In the genomic region with DNA sequence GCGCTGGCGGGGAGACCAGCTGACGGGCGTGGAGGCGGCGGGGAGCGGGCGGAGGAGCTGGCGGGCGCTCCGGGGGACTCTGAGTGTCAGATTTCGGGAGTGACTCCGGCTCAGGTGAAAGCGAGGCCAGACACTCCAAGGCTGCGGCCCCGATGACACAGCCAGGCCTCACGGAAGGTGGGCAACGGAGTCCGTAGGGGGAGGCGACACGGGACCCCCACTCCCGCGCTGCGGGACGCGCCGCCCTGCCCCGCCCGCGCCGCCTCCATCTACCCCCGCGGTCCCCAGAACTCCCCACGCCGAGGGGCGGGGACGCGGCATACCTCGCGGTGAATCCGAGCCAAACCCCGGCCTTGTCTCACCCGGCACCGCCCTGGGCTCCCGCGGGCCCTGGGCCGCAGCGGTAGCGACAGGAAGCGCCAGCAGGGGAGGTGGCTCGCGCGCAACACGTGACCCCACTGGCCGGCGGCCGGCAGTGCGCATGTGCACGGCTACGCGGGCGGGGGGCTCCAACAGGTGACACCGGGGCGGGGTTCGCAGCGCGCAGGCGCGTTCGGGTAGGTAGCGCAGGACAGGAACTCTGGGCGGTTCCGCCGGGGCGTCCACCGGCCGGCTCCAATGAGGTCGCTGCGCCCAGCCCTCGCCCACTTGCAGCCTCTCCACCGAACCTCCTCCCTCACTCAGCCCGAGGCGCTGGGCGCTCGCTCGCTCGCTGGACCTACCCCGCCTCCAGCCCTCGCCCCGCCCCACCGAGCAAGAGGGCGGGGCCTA, we compare ENCODE assay signal across 1 cellular context.
TF ChIP-seq lines count a peak whose summit lies in the region.

A gene with protein sequence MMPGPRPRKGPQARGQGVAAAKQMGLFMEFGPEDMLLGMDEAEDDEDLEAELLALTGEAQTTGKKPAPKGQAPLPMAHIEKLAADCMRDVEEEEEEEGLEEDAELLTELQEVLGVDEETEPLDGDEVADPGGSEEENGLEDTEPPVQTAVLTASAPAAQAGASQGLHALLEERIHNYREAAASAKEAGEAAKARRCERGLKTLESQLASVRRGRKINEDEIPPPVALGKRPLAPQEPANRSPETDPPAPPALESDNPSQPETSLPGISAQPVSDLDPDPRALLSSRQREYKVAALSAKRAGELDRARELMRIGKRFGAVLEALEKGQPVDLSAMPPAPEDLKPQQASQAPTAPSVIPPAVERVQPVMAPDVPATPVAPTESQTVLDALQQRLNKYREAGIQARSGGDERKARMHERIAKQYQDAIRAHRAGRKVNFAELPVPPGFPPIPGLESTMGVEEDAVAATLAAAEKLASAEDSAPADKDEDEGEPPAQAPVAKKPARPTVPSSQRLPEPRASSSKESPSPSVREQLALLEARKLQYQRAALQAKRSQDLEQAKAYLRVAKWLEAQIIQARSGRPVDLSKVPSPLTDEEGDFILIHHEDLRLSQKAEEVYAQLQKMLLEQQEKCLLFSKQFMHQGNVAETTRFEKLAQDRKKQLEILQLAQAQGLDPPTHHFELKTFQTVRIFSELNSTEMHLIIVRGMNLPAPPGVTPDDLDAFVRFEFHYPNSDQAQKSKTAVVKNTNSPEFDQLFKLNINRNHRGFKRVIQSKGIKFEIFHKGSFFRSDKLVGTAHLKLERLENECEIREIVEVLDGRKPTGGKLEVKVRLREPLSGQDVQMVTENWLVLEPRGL (minus strand): TSS at position 460 of the 771 bp plus-strand sequence. CDS start 1,585 bp downstream, outside the sequence.

TF ChIP-seq in K562, 482 proteins besides CTCF, POLR2A, EP300 and RAD21 (continued from another document and continues in another):
- TF ChIP-seq, protein P1, sequence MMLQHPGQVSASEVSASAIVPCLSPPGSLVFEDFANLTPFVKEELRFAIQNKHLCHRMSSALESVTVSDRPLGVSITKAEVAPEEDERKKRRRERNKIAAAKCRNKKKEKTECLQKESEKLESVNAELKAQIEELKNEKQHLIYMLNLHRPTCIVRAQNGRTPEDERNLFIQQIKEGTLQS (IDR thresholded peaks at IDR 0.05), result no peak
- TF ChIP-seq, protein P1 (CRISPR knock-in tag; conservative IDR thresholded peaks at IDR 0.05), result no peak; the same call in 1 of the 2 replicates
- TF ChIP-seq, protein P2, sequence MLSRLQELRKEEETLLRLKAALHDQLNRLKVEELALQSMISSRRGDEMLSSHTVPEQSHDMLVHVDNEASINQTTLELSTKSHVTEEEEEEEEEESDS (CRISPR knock-in tag; IDR thresholded peaks at IDR 0.05), result no peak
- TF ChIP-seq, protein P3, sequence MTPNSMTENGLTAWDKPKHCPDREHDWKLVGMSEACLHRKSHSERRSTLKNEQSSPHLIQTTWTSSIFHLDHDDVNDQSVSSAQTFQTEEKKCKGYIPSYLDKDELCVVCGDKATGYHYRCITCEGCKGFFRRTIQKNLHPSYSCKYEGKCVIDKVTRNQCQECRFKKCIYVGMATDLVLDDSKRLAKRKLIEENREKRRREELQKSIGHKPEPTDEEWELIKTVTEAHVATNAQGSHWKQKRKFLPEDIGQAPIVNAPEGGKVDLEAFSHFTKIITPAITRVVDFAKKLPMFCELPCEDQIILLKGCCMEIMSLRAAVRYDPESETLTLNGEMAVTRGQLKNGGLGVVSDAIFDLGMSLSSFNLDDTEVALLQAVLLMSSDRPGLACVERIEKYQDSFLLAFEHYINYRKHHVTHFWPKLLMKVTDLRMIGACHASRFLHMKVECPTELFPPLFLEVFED (CRISPR knock-in tag; conservative IDR thresholded peaks at IDR 0.05), result no peak; the same call in 1 of the 2 replicates
- TF ChIP-seq HNRNPLL (IDR thresholded peaks at IDR 0.05; ENCODE audit: low read depth, low read length, poor library complexity, severe bottlenecking) (peak; percentile 17), NBN (IDR thresholded peaks at IDR 0.05; ENCODE audit: low read depth) (no peak), LEF1 (IDR thresholded peaks at IDR 0.05) (0 out of 2 replicates have a peak, but pooled peaks have one; percentile 17), FOXA3 (CRISPR knock-in tag; conservative IDR thresholded peaks at IDR 0.05 in 1 of 2, IDR thresholded peaks at IDR 0.05 in 1 of 2) (no peak; a peak in 1 of 4 replicates), POLR2AphosphoS5 (IDR thresholded peaks at IDR 0.05; ENCODE audit: control insufficient read depth, insufficient read depth, low read depth, low read length) (peak; percentile 85), SMAD1 (IDR thresholded peaks at IDR 0.05; ENCODE audit: low read depth, low read length, partially characterized antibody) (peak; percentile 42), CREM (IDR thresholded peaks at IDR 0.05; ENCODE audit: low read depth) (peak; percentile 74), MAFF (IDR thresholded peaks at IDR 0.05; ENCODE audit: low read length) (no peak), TEAD1 (CRISPR knock-in tag; IDR thresholded peaks at IDR 0.05) (0 out of 4 replicates have a peak, but pooled peaks of 1 of the 2 experiments have one; percentile 76), ZNF589 (CRISPR knock-in tag; IDR thresholded peaks at IDR 0.05; ENCODE audit: low read depth) (no peak), PCBP2 (IDR thresholded peaks at IDR 0.05; ENCODE audit: low read depth, low read length, poor library complexity, severe bottlenecking) (peak; percentile 70), BDP1 (IDR thresholded peaks at IDR 0.05; ENCODE audit: insufficient read depth, insufficient read length) (no peak), ZNF140 (CRISPR knock-in tag; IDR thresholded peaks at IDR 0.05) (no peak), ZNF583 (CRISPR knock-in tag; IDR thresholded peaks at IDR 0.05) (no peak), ZKSCAN8 (CRISPR knock-in tag; IDR thresholded peaks at IDR 0.05) (no peak), MTA2 (IDR thresholded peaks at IDR 0.05; ENCODE audit: low read depth) (no peak), FOXA1 (IDR thresholded peaks at IDR 0.05; ENCODE audit: borderline replicate concordance) (no peak), ZNF699 (CRISPR knock-in tag; IDR thresholded peaks at IDR 0.05; ENCODE audit: insufficient replicate concordance) (no peak), ETV6 (IDR thresholded peaks at IDR 0.05; ENCODE audit: borderline replicate concordance in 1 of 2, low read depth in 2 of 2, low read length in 1 of 2) (no peak), ETV6 (CRISPR knock-in tag; IDR thresholded peaks at IDR 0.05; ENCODE audit: borderline replicate concordance) (no peak), BHLHE40 (IDR thresholded peaks at IDR 0.05; ENCODE audit: low read length) (peak; percentile 98), CBFB (CRISPR knock-in tag; IDR thresholded peaks at IDR 0.05) (no peak)
- TF ChIP-seq, protein P4, sequence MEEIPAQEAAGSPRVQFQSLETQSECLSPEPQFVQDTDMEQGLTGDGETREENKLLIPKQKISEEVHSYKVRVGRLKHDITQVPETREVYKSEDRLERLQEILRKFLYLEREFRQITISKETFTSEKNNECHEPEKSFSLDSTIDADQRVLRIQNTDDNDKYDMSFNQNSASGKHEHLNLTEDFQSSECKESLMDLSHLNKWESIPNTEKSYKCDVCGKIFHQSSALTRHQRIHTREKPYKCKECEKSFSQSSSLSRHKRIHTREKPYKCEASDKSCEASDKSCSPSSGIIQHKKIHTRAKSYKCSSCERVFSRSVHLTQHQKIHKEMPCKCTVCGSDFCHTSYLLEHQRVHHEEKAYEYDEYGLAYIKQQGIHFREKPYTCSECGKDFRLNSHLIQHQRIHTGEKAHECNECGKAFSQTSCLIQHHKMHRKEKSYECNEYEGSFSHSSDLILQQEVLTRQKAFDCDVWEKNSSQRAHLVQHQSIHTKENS (CRISPR knock-in tag; IDR thresholded peaks at IDR 0.05), result no peak
- TF ChIP-seq, protein P5, sequence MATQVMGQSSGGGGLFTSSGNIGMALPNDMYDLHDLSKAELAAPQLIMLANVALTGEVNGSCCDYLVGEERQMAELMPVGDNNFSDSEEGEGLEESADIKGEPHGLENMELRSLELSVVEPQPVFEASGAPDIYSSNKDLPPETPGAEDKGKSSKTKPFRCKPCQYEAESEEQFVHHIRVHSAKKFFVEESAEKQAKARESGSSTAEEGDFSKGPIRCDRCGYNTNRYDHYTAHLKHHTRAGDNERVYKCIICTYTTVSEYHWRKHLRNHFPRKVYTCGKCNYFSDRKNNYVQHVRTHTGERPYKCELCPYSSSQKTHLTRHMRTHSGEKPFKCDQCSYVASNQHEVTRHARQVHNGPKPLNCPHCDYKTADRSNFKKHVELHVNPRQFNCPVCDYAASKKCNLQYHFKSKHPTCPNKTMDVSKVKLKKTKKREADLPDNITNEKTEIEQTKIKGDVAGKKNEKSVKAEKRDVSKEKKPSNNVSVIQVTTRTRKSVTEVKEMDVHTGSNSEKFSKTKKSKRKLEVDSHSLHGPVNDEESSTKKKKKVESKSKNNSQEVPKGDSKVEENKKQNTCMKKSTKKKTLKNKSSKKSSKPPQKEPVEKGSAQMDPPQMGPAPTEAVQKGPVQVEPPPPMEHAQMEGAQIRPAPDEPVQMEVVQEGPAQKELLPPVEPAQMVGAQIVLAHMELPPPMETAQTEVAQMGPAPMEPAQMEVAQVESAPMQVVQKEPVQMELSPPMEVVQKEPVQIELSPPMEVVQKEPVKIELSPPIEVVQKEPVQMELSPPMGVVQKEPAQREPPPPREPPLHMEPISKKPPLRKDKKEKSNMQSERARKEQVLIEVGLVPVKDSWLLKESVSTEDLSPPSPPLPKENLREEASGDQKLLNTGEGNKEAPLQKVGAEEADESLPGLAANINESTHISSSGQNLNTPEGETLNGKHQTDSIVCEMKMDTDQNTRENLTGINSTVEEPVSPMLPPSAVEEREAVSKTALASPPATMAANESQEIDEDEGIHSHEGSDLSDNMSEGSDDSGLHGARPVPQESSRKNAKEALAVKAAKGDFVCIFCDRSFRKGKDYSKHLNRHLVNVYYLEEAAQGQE (CRISPR knock-in tag; IDR thresholded peaks at IDR 0.05; ENCODE audit: low read depth), result peak; percentile 23
- TF ChIP-seq, protein P6, sequence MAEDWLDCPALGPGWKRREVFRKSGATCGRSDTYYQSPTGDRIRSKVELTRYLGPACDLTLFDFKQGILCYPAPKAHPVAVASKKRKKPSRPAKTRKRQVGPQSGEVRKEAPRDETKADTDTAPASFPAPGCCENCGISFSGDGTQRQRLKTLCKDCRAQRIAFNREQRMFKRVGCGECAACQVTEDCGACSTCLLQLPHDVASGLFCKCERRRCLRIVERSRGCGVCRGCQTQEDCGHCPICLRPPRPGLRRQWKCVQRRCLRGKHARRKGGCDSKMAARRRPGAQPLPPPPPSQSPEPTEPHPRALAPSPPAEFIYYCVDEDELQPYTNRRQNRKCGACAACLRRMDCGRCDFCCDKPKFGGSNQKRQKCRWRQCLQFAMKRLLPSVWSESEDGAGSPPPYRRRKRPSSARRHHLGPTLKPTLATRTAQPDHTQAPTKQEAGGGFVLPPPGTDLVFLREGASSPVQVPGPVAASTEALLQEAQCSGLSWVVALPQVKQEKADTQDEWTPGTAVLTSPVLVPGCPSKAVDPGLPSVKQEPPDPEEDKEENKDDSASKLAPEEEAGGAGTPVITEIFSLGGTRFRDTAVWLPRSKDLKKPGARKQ (CRISPR knock-in tag; IDR thresholded peaks at IDR 0.05), result no peak
- TF ChIP-seq, protein P7, sequence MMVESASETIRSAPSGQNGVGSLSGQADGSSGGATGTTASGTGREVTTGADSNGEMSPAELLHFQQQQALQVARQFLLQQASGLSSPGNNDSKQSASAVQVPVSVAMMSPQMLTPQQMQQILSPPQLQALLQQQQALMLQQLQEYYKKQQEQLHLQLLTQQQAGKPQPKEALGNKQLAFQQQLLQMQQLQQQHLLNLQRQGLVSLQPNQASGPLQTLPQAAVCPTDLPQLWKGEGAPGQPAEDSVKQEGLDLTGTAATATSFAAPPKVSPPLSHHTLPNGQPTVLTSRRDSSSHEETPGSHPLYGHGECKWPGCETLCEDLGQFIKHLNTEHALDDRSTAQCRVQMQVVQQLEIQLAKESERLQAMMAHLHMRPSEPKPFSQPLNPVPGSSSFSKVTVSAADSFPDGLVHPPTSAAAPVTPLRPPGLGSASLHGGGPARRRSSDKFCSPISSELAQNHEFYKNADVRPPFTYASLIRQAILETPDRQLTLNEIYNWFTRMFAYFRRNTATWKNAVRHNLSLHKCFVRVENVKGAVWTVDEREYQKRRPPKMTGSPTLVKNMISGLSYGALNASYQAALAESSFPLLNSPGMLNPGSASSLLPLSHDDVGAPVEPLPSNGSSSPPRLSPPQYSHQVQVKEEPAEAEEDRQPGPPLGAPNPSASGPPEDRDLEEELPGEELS (CRISPR knock-in tag; IDR thresholded peaks at IDR 0.05; ENCODE audit: borderline replicate concordance), result 0 out of 2 replicates have a peak, but pooled peaks have one; percentile 9
- TF ChIP-seq, protein P8, sequence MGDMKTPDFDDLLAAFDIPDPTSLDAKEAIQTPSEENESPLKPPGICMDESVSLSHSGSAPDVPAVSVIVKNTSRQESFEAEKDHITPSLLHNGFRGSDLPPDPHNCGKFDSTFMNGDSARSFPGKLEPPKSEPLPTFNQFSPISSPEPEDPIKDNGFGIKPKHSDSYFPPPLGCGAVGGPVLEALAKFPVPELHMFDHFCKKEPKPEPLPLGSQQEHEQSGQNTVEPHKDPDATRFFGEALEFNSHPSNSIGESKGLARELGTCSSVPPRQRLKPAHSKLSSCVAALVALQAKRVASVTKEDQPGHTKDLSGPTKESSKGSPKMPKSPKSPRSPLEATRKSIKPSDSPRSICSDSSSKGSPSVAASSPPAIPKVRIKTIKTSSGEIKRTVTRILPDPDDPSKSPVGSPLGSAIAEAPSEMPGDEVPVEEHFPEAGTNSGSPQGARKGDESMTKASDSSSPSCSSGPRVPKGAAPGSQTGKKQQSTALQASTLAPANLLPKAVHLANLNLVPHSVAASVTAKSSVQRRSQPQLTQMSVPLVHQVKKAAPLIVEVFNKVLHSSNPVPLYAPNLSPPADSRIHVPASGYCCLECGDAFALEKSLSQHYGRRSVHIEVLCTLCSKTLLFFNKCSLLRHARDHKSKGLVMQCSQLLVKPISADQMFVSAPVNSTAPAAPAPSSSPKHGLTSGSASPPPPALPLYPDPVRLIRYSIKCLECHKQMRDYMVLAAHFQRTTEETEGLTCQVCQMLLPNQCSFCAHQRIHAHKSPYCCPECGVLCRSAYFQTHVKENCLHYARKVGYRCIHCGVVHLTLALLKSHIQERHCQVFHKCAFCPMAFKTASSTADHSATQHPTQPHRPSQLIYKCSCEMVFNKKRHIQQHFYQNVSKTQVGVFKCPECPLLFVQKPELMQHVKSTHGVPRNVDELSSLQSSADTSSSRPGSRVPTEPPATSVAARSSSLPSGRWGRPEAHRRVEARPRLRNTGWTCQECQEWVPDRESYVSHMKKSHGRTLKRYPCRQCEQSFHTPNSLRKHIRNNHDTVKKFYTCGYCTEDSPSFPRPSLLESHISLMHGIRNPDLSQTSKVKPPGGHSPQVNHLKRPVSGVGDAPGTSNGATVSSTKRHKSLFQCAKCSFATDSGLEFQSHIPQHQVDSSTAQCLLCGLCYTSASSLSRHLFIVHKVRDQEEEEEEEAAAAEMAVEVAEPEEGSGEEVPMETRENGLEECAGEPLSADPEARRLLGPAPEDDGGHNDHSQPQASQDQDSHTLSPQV (IDR thresholded peaks at IDR 0.05), result no peak
- TF ChIP-seq, protein P9, sequence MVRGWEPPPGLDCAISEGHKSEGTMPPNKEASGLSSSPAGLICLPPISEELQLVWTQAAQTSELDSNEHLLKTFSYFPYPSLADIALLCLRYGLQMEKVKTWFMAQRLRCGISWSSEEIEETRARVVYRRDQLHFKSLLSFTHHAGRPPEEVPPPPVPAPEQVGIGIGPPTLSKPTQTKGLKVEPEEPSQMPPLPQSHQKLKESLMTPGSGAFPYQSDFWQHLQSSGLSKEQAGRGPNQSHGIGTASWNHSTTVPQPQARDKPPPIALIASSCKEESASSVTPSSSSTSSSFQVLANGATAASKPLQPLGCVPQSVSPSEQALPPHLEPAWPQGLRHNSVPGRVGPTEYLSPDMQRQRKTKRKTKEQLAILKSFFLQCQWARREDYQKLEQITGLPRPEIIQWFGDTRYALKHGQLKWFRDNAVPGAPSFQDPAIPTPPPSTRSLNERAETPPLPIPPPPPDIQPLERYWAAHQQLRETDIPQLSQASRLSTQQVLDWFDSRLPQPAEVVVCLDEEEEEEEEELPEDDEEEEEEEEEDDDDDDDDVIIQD (CRISPR knock-in tag; IDR thresholded peaks at IDR 0.05), result no peak
